ENCODE assay signal across 33 cellular contexts in genomic region chr2:138831691-138832090, GRCh38. TPM values are rescaled to one million over a fixed set of nuclear protein-coding genes. Genes with fewer than 3 reads are reported as not detected.
"Had no signal": no experiment of that assay in that cellular context is flagged by ENCODE, and none has a peak within 500 bp of the region (broad histone marks: within the 10 kb centered on the region; RNA-seq: fewer than 3 reads in every experiment).

No MANE protein-coding gene starts in this region.

- H3K79me2 ChIP-seq: hepatocyte had no signal

- H3K4me1 ChIP-seq: gastroesophageal sphincter, heart left ventricle, lower lobe of right lung, pancreas, right lobe of liver, suprapubic skin, transverse colon, vagina had no signal

- H3K4me2 ChIP-seq: hepatocyte, smooth muscle cell had no signal

- H3K27ac ChIP-seq: coronary artery, gastroesophageal sphincter, heart left ventricle, hepatocyte, lower lobe of right lung, neutrophil, pancreas, right lobe of liver, suprapubic skin, transverse colon, vagina had no signal

- H3K9me3 Mint-ChIP-seq: effector memory CD8-positive, alpha-beta T cell; memory B cell; naive B cell; natural killer cell treated with Interleukin-12 subunit alpha and Interleukin-12 subunit beta and Interleukin-15 and Interleukin-18, amount 100 ng/mL, for 72 hours; neural crest cell; stimulated activated naive CD8-positive, alpha-beta T cell treated with anti-CD3 and anti-CD28 coated beads, Interleukin-15, amount 100 ng/mL, for 72 hours had no signal

- ATAC-seq: effector memory CD8-positive, alpha-beta T cell; gastroesophageal sphincter; heart left ventricle; left ventricle myocardium superior; lower lobe of right lung; mucosa of descending colon; natural killer cell treated with Interleukin-12 subunit alpha and Interleukin-12 subunit beta and Interleukin-15 and Interleukin-18, amount 100 ng/mL, for 72 hours; pancreas; right lobe of liver; stimulated activated naive CD8-positive, alpha-beta T cell treated with anti-CD3 and anti-CD28 coated beads, Interleukin-15, amount 100 ng/mL, for 72 hours had no signal

- H3K4me3 ChIP-seq: coronary artery, gastroesophageal sphincter, heart left ventricle, hepatocyte, lower lobe of right lung, mucosa of descending colon, pancreas, right lobe of liver, smooth muscle cell, suprapubic skin, transverse colon, vagina had no signal

- DNase-seq: dermis blood vessel endothelial cell; effector memory CD8-positive, alpha-beta T cell; foreskin fibroblast; heart left ventricle; left ventricle myocardium superior; lower lobe of right lung; mucosa of descending colon; naive B cell; pancreas; right lobe of liver; stimulated activated CD4-positive, alpha-beta T cell treated with anti-CD3 and anti-CD28 coated beads, Interleukin-12 subunit alpha, Interleukin-12 subunit beta, amount 100 ng/mL, for 4 hours; stimulated activated CD4-positive, alpha-beta T cell treated with anti-CD3 and anti-CD28 coated beads, Interleukin-1b, Interleukin-23, amount 100 ng/mL, for 48 hours; stimulated activated CD4-positive, alpha-beta T cell treated with anti-CD3 and anti-CD28 coated beads, Interleukin-4, amount 100 ng/mL, for 1 hour; stimulated activated CD8-positive, alpha-beta memory T cell treated with anti-CD3 and anti-CD28 coated beads, Interleukin-4, amount 100 ng/mL, for 48 hours; stimulated activated naive CD4-positive, alpha-beta T cell; stimulated activated naive CD8-positive, alpha-beta T cell treated with anti-CD3 and anti-CD28 coated beads, Interleukin-15, amount 100 ng/mL, for 72 hours; transverse colon had no signal

- H3K36me3 Mint-ChIP-seq: memory B cell; mesothelial cell of epicardium; naive B cell; natural killer cell treated with Interleukin-12 subunit alpha and Interleukin-12 subunit beta and Interleukin-15 and Interleukin-18, amount 100 ng/mL, for 72 hours had no signal

- H3K27me3 Mint-ChIP-seq: effector memory CD8-positive, alpha-beta T cell had no signal

- H3K27ac Mint-ChIP-seq: effector memory CD8-positive, alpha-beta T cell; memory B cell; mesothelial cell of epicardium; naive B cell; natural killer cell treated with Interleukin-12 subunit alpha and Interleukin-12 subunit beta and Interleukin-15 and Interleukin-18, amount 100 ng/mL, for 72 hours; stimulated activated naive CD8-positive, alpha-beta T cell treated with anti-CD3 and anti-CD28 coated beads, Interleukin-15, amount 100 ng/mL, for 72 hours had no signal

- H3K27me3 ChIP-seq: gastroesophageal sphincter, heart left ventricle, hepatocyte, neutrophil, pancreas, right lobe of liver, suprapubic skin, transverse colon, vagina had no signal

- H3K9me3 ChIP-seq: gastroesophageal sphincter, heart left ventricle, lower lobe of right lung, mucosa of descending colon, neutrophil, pancreas, right lobe of liver, suprapubic skin, transverse colon, vagina had no signal

- H3K4me1 Mint-ChIP-seq: memory B cell; naive B cell; neural crest cell; stimulated activated naive CD8-positive, alpha-beta T cell treated with anti-CD3 and anti-CD28 coated beads, Interleukin-15, amount 100 ng/mL, for 72 hours had no signal

- H3K4me3 Mint-ChIP-seq: effector memory CD8-positive, alpha-beta T cell; memory B cell; mesothelial cell of epicardium; naive B cell; natural killer cell treated with Interleukin-12 subunit alpha and Interleukin-12 subunit beta and Interleukin-15 and Interleukin-18, amount 100 ng/mL, for 72 hours; neural crest cell; stimulated activated naive CD8-positive, alpha-beta T cell treated with anti-CD3 and anti-CD28 coated beads, Interleukin-15, amount 100 ng/mL, for 72 hours had no signal

- H2AFZ ChIP-seq: hepatocyte had no signal

- H3K36me3 ChIP-seq: gastroesophageal sphincter, heart left ventricle, lower lobe of right lung, neutrophil, pancreas, right lobe of liver, suprapubic skin, transverse colon, vagina had no signal

RNA-seq across cellular contexts. Expression of gene NXPH2, which starts 51.5 kb away (rescaled TPM):
- total RNA-seq: dermis blood vessel endothelial cell; gastroesophageal sphincter; kidney epithelial cell; left ventricle myocardium superior; lower lobe of right lung; natural killer cell treated with Interleukin-12 subunit alpha and Interleukin-12 subunit beta and Interleukin-15 and Interleukin-18, amount 100 ng/mL, for 72 hours; posterior vena cava; pulmonary artery endothelial cell; right lobe of liver; smooth muscle cell; suprapubic skin; transverse colon; ureter; vagina had no signal
- polyA plus RNA-seq: esophagus, heart left ventricle, pancreas, smooth muscle cell had no signal
